Comparison of ENCODE assay signal across 13 cellular contexts in genomic region chr16:11240636-11241473, GRCh38. TPM values are rescaled to one million over a fixed set of nuclear protein-coding genes. Genes with fewer than 3 reads are reported as not detected.
DNase-seq lines count a peak whose midpoint lies in the region; ATAC-seq and FAIRE-seq lines count a peak whose summit lies in the region.
"Had no signal": no experiment of that assay in that cellular context is flagged by ENCODE, and none has a peak within 500 bp of the region (broad histone marks: within the 10 kb centered on the region; RNA-seq: fewer than 3 reads in every experiment).

No MANE protein-coding gene starts in this region.

- no peaks in the 10 kb centered on the region for H3K36me3 Mint-ChIP-seq in activated T-cell treated with anti-CD3 and anti-CD28 coated beads, Interleukin-2, amount 50 U/mL, for 4 hours (ENCODE audit: insufficient read depth)

- H3K9me3 Mint-ChIP-seq in activated T-cell treated with anti-CD3 and anti-CD28 coated beads, Interleukin-2, amount 50 U/mL, for 4 hours = no peaks in the 10 kb centered on the region

- H3K27ac ChIP-seq in effector memory CD4-positive, alpha-beta T cell (ENCODE audit: insufficient read depth, low read length, poor library complexity, severe bottlenecking) = no peak overlapping the region
- peak overlapping the region; percentile 50 for H3K27ac ChIP-seq in skeletal muscle tissue (ENCODE audit: low read depth, low read length)
- H3K27ac ChIP-seq: brain microvascular endothelial cell had no signal

- no peaks in the 10 kb centered on the region for H3K9me3 ChIP-seq in effector memory CD4-positive, alpha-beta T cell (ENCODE audit: control insufficient read depth, low read length)
- no peaks in the 10 kb centered on the region for H3K9me3 ChIP-seq in skeletal muscle tissue (ENCODE audit: control insufficient read depth in 3 of 3, low read length in 3 of 3)

- ATAC-seq in activated T-cell treated with anti-CD3 and anti-CD28 coated beads, Interleukin-2, amount 50 U/mL, for 4 hours = peak in 1 of 2 donors; percentile 23
- ATAC-seq in HG02678 (IDR thresholded peaks at IDR 0.05; ENCODE audit: unreplicated experiment) = no peak

- no peaks in the 10 kb centered on the region for H3K27me3 Mint-ChIP-seq in activated T-cell treated with anti-CD3 and anti-CD28 coated beads, Interleukin-2, amount 50 U/mL, for 4 hours (ENCODE audit: low read depth)

- peaks cover 26% of the 10 kb centered on the region for H3K4me1 Mint-ChIP-seq in activated T-cell treated with anti-CD3 and anti-CD28 coated beads, Interleukin-2, amount 50 U/mL, for 4 hours (ENCODE audit: low read depth)

- H3K27me3 ChIP-seq in effector memory CD4-positive, alpha-beta T cell (replicated peaks; ENCODE audit: control insufficient read depth, insufficient read depth, low read length, poor library complexity, severe bottlenecking) = no peaks in the 10 kb centered on the region
- no peaks in the 10 kb centered on the region for H3K27me3 ChIP-seq in skeletal muscle tissue (ENCODE audit: control insufficient read depth in 3 of 3, insufficient read depth in 3 of 3, low read length in 3 of 3)
- H3K27me3 ChIP-seq: brain microvascular endothelial cell had no signal

- peak overlapping the region; percentile 54 for H3K4me3 Mint-ChIP-seq in activated T-cell treated with anti-CD3 and anti-CD28 coated beads, Interleukin-2, amount 50 U/mL, for 4 hours

- H3K4me3 ChIP-seq in effector memory CD4-positive, alpha-beta T cell (ENCODE audit: insufficient read depth, low read depth, low read length, poor library complexity, severe bottlenecking) = peak overlapping the region; percentile 7
- peak overlapping the region; percentile 9 to 52 (median 44) for H3K4me3 ChIP-seq in skeletal muscle tissue (ENCODE audit: low read length in 3 of 3)

- DNase-seq in activated T-cell treated with anti-CD3 and anti-CD28 coated beads, Interleukin-2, amount 50 U/mL, for 4 hours = no peak
- DNase-seq in activated T-cell treated with anti-CD3 and anti-CD28 coated beads for 4 hours = no peak
- DNase-seq in NCI-H524 treated with DMSO at 0.1 percent for 48 hours (lab: John Stamatoyannopoulos, UW) = peak; percentile 73
- DNase-seq in effector memory CD4-positive, alpha-beta T cell = no peak
- no peak for DNase-seq in urothelium cell line (ENCODE audit: low spot score)
- DNase-seq in SIG-M5 (lab: John Stamatoyannopoulos, UW) = no peak
- DNase-seq: brain microvascular endothelial cell; NCI-H1694; stimulated activated CD4-positive, alpha-beta T cell treated with anti-CD3 and anti-CD28 coated beads, Interleukin-4, amount 100 ng/mL, for 1 hour had no signal

- no peak for FAIRE-seq in urothelium cell line (lab: Jason Lieb, UNC)

- peaks cover 11% of the 10 kb centered on the region for H3K4me1 ChIP-seq in effector memory CD4-positive, alpha-beta T cell (ENCODE audit: control insufficient read depth, insufficient read depth, low read length, poor library complexity, severe bottlenecking)
- H3K4me1 ChIP-seq in skeletal muscle tissue (ENCODE audit: control insufficient read depth in 3 of 3, insufficient read depth in 3 of 3, low read length in 3 of 3) = peaks cover 0 to 8% (median 8%) of the 10 kb centered on the region in 3 donors

- no peaks in the 10 kb centered on the region for H3K36me3 ChIP-seq in effector memory CD4-positive, alpha-beta T cell (ENCODE audit: control insufficient read depth, insufficient read depth, low read length)
- no peaks in the 10 kb centered on the region for H3K36me3 ChIP-seq in skeletal muscle tissue (ENCODE audit: control insufficient read depth in 3 of 3, insufficient read depth in 3 of 3, low read length in 3 of 3)
- H3K36me3 ChIP-seq: brain microvascular endothelial cell had no signal

- H3K9ac ChIP-seq in skeletal muscle tissue (ENCODE audit: low read depth in 1 of 3, low read length in 3 of 3) = peak overlapping the region in 1 of 3 donors; percentile 76

RNA-seq across cellular contexts. Expression of gene SOCS1, which starts 15.1 kb away (rescaled TPM):
- total RNA-seq in activated T-cell treated with anti-CD3 and anti-CD28 coated beads, Interleukin-2, amount 50 U/mL, for 4 hours = 100 to 1,000 TPM; 112 to 148 (median 114) TPM
- total RNA-seq in skeletal muscle tissue = 1.0 TPM

RNA-seq across cellular contexts. Expression of gene TNP2, which starts 28.3 kb away (rescaled TPM):
- total RNA-seq in activated T-cell treated with anti-CD3 and anti-CD28 coated beads, Interleukin-2, amount 50 U/mL, for 4 hours = not detected
- total RNA-seq in skeletal muscle tissue = not detected
- total RNA-seq: epithelial cell of proximal tubule, progenitor cell of endocrine pancreas had no signal

RNA-seq across cellular contexts. Expression of gene PRM3, which starts 32.6 kb away (rescaled TPM):
- not detected for total RNA-seq in activated T-cell treated with anti-CD3 and anti-CD28 coated beads, Interleukin-2, amount 50 U/mL, for 4 hours
- total RNA-seq in skeletal muscle tissue = not detected
- total RNA-seq: epithelial cell of proximal tubule, progenitor cell of endocrine pancreas had no signal

RNA-seq across cellular contexts. Expression of gene PRM2, which starts 35.4 kb away (rescaled TPM):
- total RNA-seq in activated T-cell treated with anti-CD3 and anti-CD28 coated beads, Interleukin-2, amount 50 U/mL, for 4 hours = not detected
- not detected for total RNA-seq in skeletal muscle tissue
- total RNA-seq: epithelial cell of proximal tubule, progenitor cell of endocrine pancreas had no signal

RNA-seq across cellular contexts. Expression of gene PRM1, which starts 40.3 kb away (rescaled TPM):
- not detected for total RNA-seq in activated T-cell treated with anti-CD3 and anti-CD28 coated beads, Interleukin-2, amount 50 U/mL, for 4 hours
- not detected for total RNA-seq in skeletal muscle tissue
- total RNA-seq: epithelial cell of proximal tubule, progenitor cell of endocrine pancreas had no signal

Comparison
In these comparisons a context has a peak if more than half of its experiments do, and no peak if none do; other contexts are left out.
1. RNA of gene SOCS1, which starts 15.1 kb away (total RNA-seq): 112 to 148 TPM in activated T-cell treated with anti-CD3 and anti-CD28 coated beads, Interleukin-2, amount 50 U/mL, for 4 hours; 1.0 TPM in skeletal muscle tissue (single experiment); every median in the first group is over 10 times any median in the second.